1 cellular context compared by ENCODE assay signal in genomic region chr12:49622501-49623141, GRCh38.
TF ChIP-seq lines count a peak whose summit lies in the region.

No MANE protein-coding gene starts in this region.

TF ChIP-seq in GM23338, 12 proteins besides CTCF, POLR2A, EP300 and RAD21 (continued from another document):
- no peak for TF ChIP-seq ZNF462 (CRISPR knock-in tag; IDR thresholded peaks at IDR 0.05)
- no peak for TF ChIP-seq ZNF331 (CRISPR knock-in tag; IDR thresholded peaks at IDR 0.05; ENCODE audit: low read depth)
- TF ChIP-seq EZH2phosphoT487 (IDR thresholded peaks at IDR 0.05; ENCODE audit: unreplicated experiment): no peak
- TF ChIP-seq POLR2AphosphoS5 (IDR thresholded peaks at IDR 0.05; ENCODE audit: low read depth): no peak
